Comparison of ENCODE assay signal across 4 cellular contexts in the genomic region with DNA sequence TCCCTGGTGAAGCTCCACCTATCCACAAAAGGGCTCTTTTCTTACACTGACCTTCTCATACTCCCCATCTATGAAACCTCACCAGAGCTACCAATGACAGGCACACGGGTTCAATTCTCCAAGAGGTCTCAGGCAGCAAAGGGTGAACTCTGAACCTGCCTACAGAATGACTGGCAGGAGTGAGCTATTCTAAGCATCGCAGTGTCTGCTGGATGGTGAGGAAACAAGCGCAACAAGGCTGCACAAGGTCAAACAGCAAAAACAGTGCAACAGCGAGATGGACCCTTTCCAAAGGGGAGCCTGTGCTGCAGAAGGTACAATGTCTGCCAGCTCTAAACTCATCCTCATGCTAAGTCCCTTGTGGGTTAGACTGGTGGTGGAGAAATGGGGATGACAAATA.
"Had no signal": no experiment of that assay in that cellular context is flagged by ENCODE, and none has a peak within 500 bp of the region (broad histone marks: within the 10 kb centered on the region; RNA-seq: fewer than 3 reads in every experiment).

No MANE protein-coding gene starts in this region.

- H3K4me3 ChIP-seq: GM23338 had no signal

- H3K27ac Mint-ChIP-seq: GM23338, H9 had no signal

- ATAC-seq: GM23338 had no signal

- DNase-seq: H9, HCEC 1CT, IMR-90 had no signal

- H3K4me3 Mint-ChIP-seq: GM23338, H9 had no signal

- H3K4me1 Mint-ChIP-seq: GM23338, H9 had no signal
